33 cellular contexts compared by ENCODE assay signal in the genomic region with DNA sequence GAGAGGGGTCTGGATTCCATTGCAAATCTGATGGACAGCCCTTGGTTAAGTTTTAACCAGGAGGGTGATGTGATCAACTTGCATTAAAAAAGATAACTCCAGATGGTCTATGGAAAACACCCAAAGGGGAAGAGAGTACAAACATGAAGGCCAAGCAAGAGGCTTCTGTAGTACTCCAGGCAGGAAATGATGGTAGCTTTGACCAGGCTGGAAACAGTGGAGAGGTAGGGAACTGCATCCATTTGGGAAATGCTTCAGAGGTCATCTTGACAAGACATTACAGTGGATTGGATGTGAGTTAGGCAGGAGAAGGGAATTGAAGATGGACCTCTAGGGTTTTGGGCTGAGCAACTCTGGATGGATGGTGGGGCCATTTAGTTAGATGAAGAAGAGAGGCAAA.
"Had no signal": no experiment of that assay in that cellular context is flagged by ENCODE, and none has a peak within 500 bp of the region (broad histone marks: within the 10 kb centered on the region; RNA-seq: fewer than 3 reads in every experiment).

No MANE protein-coding gene starts in this region.

- ATAC-seq: activated CD8-positive, alpha-beta T cell treated with anti-CD3 and anti-CD28 coated beads for 36 hours; activated naive CD4-positive, alpha-beta T cell treated with anti-CD3 and anti-CD28 coated beads, Interleukin-2, amount 50 U/mL, for 72 hours; activated T-cell treated with anti-CD3 and anti-CD28 coated beads, Interleukin-2, amount 50 U/mL, for 4 hours; activated T-cell treated with anti-CD3 and anti-CD28 coated beads, Interleukin-2, amount 50 U/mL, for 72 hours; activated T-helper 17 cell treated with anti-CD3 and anti-CD28 coated beads, Interleukin-2, amount 50 U/mL, for 72 hours; body of pancreas; T-cell; T-helper 17 cell had no signal

- H3K36me3 ChIP-seq: adrenal gland, brain microvascular endothelial cell, breast epithelium had no signal

- H3K27ac Mint-ChIP-seq: activated B cell treated with CpG ODN at 0.5 μM for 24 hours; activated CD4-positive, alpha-beta memory T cell treated with anti-CD3 and anti-CD28 coated beads for 36 hours; activated CD4-positive, alpha-beta T cell treated with anti-CD3 and anti-CD28 coated beads, Interleukin-2, amount 10 ng/mL, durations not matched to agents 24 days and 14 days; activated CD8-positive, alpha-beta T cell treated with anti-CD3 and anti-CD28 coated beads for 36 hours; activated naive CD4-positive, alpha-beta T cell treated with anti-CD3 and anti-CD28 coated beads for 36 hours; activated naive CD4-positive, alpha-beta T cell treated with anti-CD3 and anti-CD28 coated beads, Interleukin-2, amount 50 U/mL, for 72 hours; activated naive CD8-positive, alpha-beta T cell treated with anti-CD3 and anti-CD28 coated beads for 36 hours; activated T-cell treated with anti-CD3 and anti-CD28 coated beads, Interleukin-2, amount 50 U/mL, for 72 hours; activated T-helper 1 cell treated with anti-CD3 and anti-CD28 coated beads, Interleukin-12 subunit alpha, Interleukin-12 subunit beta, Interleukin-2, Interleukin-4 antibody, amounts not matched to agents 30 ng/mL and 10 ng/mL and 1 ng/mL, durations not matched to agents 14 hours and 24 hours and 36 hours; activated T-helper 17 cell treated with anti-CD3 and anti-CD28 coated beads, Interleukin-2, amount 50 U/mL, for 72 hours; T-cell; T-helper 17 cell had no signal

- DNase-seq: activated B cell treated with CpG ODN at 0.5 μM for 24 hours; activated CD4-positive, alpha-beta memory T cell treated with anti-CD3 and anti-CD28 coated beads for 36 hours; activated CD4-positive, alpha-beta T cell treated with anti-CD3 and anti-CD28 coated beads for 4 hours; activated CD4-positive, alpha-beta T cell treated with anti-CD3 and anti-CD28 coated beads, Interleukin-2, amount 10 ng/mL, durations not matched to agents 24 days and 14 days; activated CD4-positive, alpha-beta T cell treated with anti-CD3 and anti-CD28 coated beads, Interleukin-2, amount 50 U/mL, for 1 hour; activated CD4-positive, alpha-beta T cell treated with anti-CD3 and anti-CD28 coated beads, Interleukin-2, amount 50 U/mL, for 4 hours; activated CD4-positive, CD25-positive, alpha-beta regulatory T cell treated with anti-CD3 and anti-CD28 coated beads, Interleukin-2, amount 50 U/mL, for 72 hours; activated CD8-positive, alpha-beta memory T cell treated with anti-CD3 and anti-CD28 coated beads, Interleukin-2, amount 50 U/mL, for 4 hours; activated CD8-positive, alpha-beta T cell treated with anti-CD3 and anti-CD28 coated beads for 36 hours; activated effector memory CD4-positive, alpha-beta T cell treated with anti-CD3 and anti-CD28 coated beads, Interleukin-2, amount 50 U/mL, for 16 hours; activated gamma-delta T cell treated with Interleukin-2 at 50 U/mL for 16 hours; activated naive CD4-positive, alpha-beta T cell; activated naive CD4-positive, alpha-beta T cell treated with anti-CD3 and anti-CD28 coated beads for 36 hours; activated naive CD4-positive, alpha-beta T cell treated with anti-CD3 and anti-CD28 coated beads, Interleukin-2, amount 50 U/mL, for 16 hours; activated naive CD8-positive, alpha-beta T cell treated with anti-CD3 and anti-CD28 coated beads for 36 hours; activated T-cell treated with anti-CD3 and anti-CD28 coated beads for 4 hours; activated T-cell treated with anti-CD3 and anti-CD28 coated beads, Interleukin-2, amount 50 U/mL, for 1 hour; activated T-cell treated with anti-CD3 and anti-CD28 coated beads, Interleukin-2, amount 50 U/mL, for 4 hours; activated T-cell treated with anti-CD3 and anti-CD28 coated beads, Interleukin-2, amount 50 U/mL, for 72 hours; adrenal gland; amniotic stem cell; aorta; body of pancreas; brain microvascular endothelial cell; central memory CD4-positive, alpha-beta T cell; T-cell; T-helper 17 cell; T-helper 9 cell had no signal

- H3K4me1 Mint-ChIP-seq: activated B cell treated with CpG ODN at 0.5 μM for 24 hours; activated CD4-positive, alpha-beta T cell treated with anti-CD3 and anti-CD28 coated beads, Interleukin-2, amount 10 ng/mL, durations not matched to agents 24 days and 14 days; activated naive CD8-positive, alpha-beta T cell treated with anti-CD3 and anti-CD28 coated beads for 36 hours; activated T-helper 17 cell treated with anti-CD3 and anti-CD28 coated beads, Interleukin-2, amount 50 U/mL, for 72 hours; T-cell; T-helper 17 cell had no signal

- H3K4me3 Mint-ChIP-seq: activated B cell treated with CpG ODN at 0.5 μM for 24 hours; activated CD4-positive, alpha-beta memory T cell treated with anti-CD3 and anti-CD28 coated beads for 36 hours; activated CD4-positive, alpha-beta T cell treated with anti-CD3 and anti-CD28 coated beads, Interleukin-2, amount 10 ng/mL, durations not matched to agents 24 days and 14 days; activated CD8-positive, alpha-beta T cell treated with anti-CD3 and anti-CD28 coated beads for 36 hours; activated naive CD4-positive, alpha-beta T cell treated with anti-CD3 and anti-CD28 coated beads for 36 hours; activated naive CD8-positive, alpha-beta T cell treated with anti-CD3 and anti-CD28 coated beads for 36 hours; activated T-cell treated with anti-CD3 and anti-CD28 coated beads, Interleukin-2, amount 50 U/mL, for 4 hours; activated T-cell treated with anti-CD3 and anti-CD28 coated beads, Interleukin-2, amount 50 U/mL, for 72 hours; activated T-helper 1 cell treated with anti-CD3 and anti-CD28 coated beads, Interleukin-12 subunit alpha, Interleukin-12 subunit beta, Interleukin-2, Interleukin-4 antibody, amounts not matched to agents 30 ng/mL and 10 ng/mL and 1 ng/mL, durations not matched to agents 14 hours and 24 hours and 36 hours; activated T-helper 17 cell treated with anti-CD3 and anti-CD28 coated beads, Interleukin-2, amount 50 U/mL, for 72 hours; T-cell; T-helper 17 cell had no signal

- H3K27ac ChIP-seq: adrenal gland, body of pancreas, brain microvascular endothelial cell, breast epithelium, VCaP had no signal

- H3K9me3 Mint-ChIP-seq: activated CD8-positive, alpha-beta T cell treated with anti-CD3 and anti-CD28 coated beads for 36 hours; activated naive CD4-positive, alpha-beta T cell treated with anti-CD3 and anti-CD28 coated beads for 36 hours; activated T-cell treated with anti-CD3 and anti-CD28 coated beads, Interleukin-2, amount 50 U/mL, for 4 hours had no signal

- H3K4me3 ChIP-seq: adrenal gland, body of pancreas, breast epithelium had no signal

- H3K9me3 ChIP-seq: adrenal gland had no signal

- H3K36me3 Mint-ChIP-seq: activated CD4-positive, alpha-beta memory T cell treated with anti-CD3 and anti-CD28 coated beads for 36 hours; activated naive CD4-positive, alpha-beta T cell treated with anti-CD3 and anti-CD28 coated beads, Interleukin-2, amount 50 U/mL, for 72 hours; activated naive CD8-positive, alpha-beta T cell treated with anti-CD3 and anti-CD28 coated beads for 36 hours; T-cell had no signal

- H3K27me3 ChIP-seq: adrenal gland, body of pancreas, brain microvascular endothelial cell, breast epithelium had no signal

- H3K27me3 Mint-ChIP-seq: activated B cell treated with CpG ODN at 0.5 μM for 24 hours; activated CD4-positive, alpha-beta T cell treated with anti-CD3 and anti-CD28 coated beads, Interleukin-2, amount 10 ng/mL, durations not matched to agents 24 days and 14 days; activated CD8-positive, alpha-beta T cell treated with anti-CD3 and anti-CD28 coated beads for 36 hours; activated naive CD8-positive, alpha-beta T cell treated with anti-CD3 and anti-CD28 coated beads for 36 hours; activated T-helper 17 cell treated with anti-CD3 and anti-CD28 coated beads, Interleukin-2, amount 50 U/mL, for 72 hours; T-cell; T-helper 17 cell had no signal

- H3K4me1 ChIP-seq: adrenal gland, body of pancreas, breast epithelium had no signal
